Comparison of ENCODE assay signal across 8 cellular contexts in genomic region chr10:94546616-94547175, GRCh38. TPM values are rescaled to one million over a fixed set of nuclear protein-coding genes. Genes with fewer than 3 reads are reported as not detected.
DNase-seq lines count a peak whose midpoint lies in the region; ATAC-seq lines count a peak whose summit lies in the region.

No MANE protein-coding gene starts in this region.

- POLR2A ChIA-PET in naive thymus-derived CD8-positive, alpha-beta T cell (lab: Charles Lee) = no interaction called here

- no peaks in the 10 kb centered on the region for H3K9me3 Mint-ChIP-seq in naive thymus-derived CD8-positive, alpha-beta T cell

- H3K4me3 Mint-ChIP-seq in naive thymus-derived CD8-positive, alpha-beta T cell = peak overlapping the region; percentile 89 to 100 (median 94)

- H3K27ac Mint-ChIP-seq in naive thymus-derived CD8-positive, alpha-beta T cell = peak overlapping the region in 6 of 10 donors; percentile 57 to 94 (median 87)

- H3K27me3 Mint-ChIP-seq in naive thymus-derived CD8-positive, alpha-beta T cell = peaks cover 0 to 13% (median 2%) of the 10 kb centered on the region in 5 donors

- H3K4me1 Mint-ChIP-seq in naive thymus-derived CD8-positive, alpha-beta T cell = peaks cover 15 to 24% (median 23%) of the 10 kb centered on the region in 4 donors

- peaks cover 0 to 2% (median 0%) of the 10 kb centered on the region in 3 donors for H3K36me3 Mint-ChIP-seq in naive thymus-derived CD8-positive, alpha-beta T cell

- DNase-seq in NCI-H345 (lab: John Stamatoyannopoulos, UW) (peak; percentile 18), NCI-H345 treated with DMSO at 0.1 percent for 48 hours (lab: John Stamatoyannopoulos, UW; ENCODE audit: unreplicated experiment) (no peak), NCI-H1694 (lab: John Stamatoyannopoulos, UW) (peak; percentile 5), dedifferentiated amniotic fluid mesenchymal stem cell (ENCODE audit: extremely low spot score) (peak; percentile 11), GF-D8 (lab: John Stamatoyannopoulos, UW) (no peak)
- peak in 2 of 10 donors; percentile 4 to 12 for DNase-seq in naive thymus-derived CD8-positive, alpha-beta T cell

- ATAC-seq in naive thymus-derived CD8-positive, alpha-beta T cell = no peak
- ATAC-seq in HG02884 (IDR thresholded peaks at IDR 0.05; ENCODE audit: unreplicated experiment) (no peak), GM18861 (IDR thresholded peaks at IDR 0.05; ENCODE audit: unreplicated experiment) (no peak)

RNA-seq across cellular contexts. Expression of gene HELLS, which starts 1.1 kb away (rescaled TPM):
- 1 to 10 TPM; 6.6 to 7.8 TPM for total RNA-seq in naive thymus-derived CD8-positive, alpha-beta T cell
- 1 to 10 TPM; 5.3 to 6.3 (median 5.7) TPM for polyA plus RNA-seq in naive thymus-derived CD8-positive, alpha-beta T cell

Comparison
In these comparisons a context has a peak if more than half of its experiments do, and no peak if none do; other contexts are left out.
1. DNase-seq: peak in NCI-H345 (single experiment), NCI-H1694 (single experiment) and dedifferentiated amniotic fluid mesenchymal stem cell (single experiment); none in NCI-H345 treated with DMSO at 0.1 percent for 48 hours (single experiment) and GF-D8 (single experiment).